ENCODE assay signal across 21 cellular contexts in genomic region chrX:38548508-38548907, GRCh38. TPM values are rescaled to one million over a fixed set of nuclear protein-coding genes. Genes with fewer than 3 reads are reported as not detected.
"Had no signal": no experiment of that assay in that cellular context is flagged by ENCODE, and none has a peak within 500 bp of the region (broad histone marks: within the 10 kb centered on the region; RNA-seq: fewer than 3 reads in every experiment).

No MANE protein-coding gene starts in this region.

- H3K4me1 Mint-ChIP-seq: T-cell had no signal

- H3K36me3 Mint-ChIP-seq: T-cell had no signal

- H3K4me3 Mint-ChIP-seq: T-cell had no signal

- H3K27ac Mint-ChIP-seq: T-cell had no signal

- DNase-seq: KBM-7, MV-4-11, NCI-H1048, NCI-H1105, NCI-H1417 treated with DMSO at 0.1 percent for 48 hours, NCI-H146, NCI-H1694 treated with DMSO at 0.1 percent for 48 hours, NCI-H1930, NCI-H2081, NCI-H2107, NCI-H2171 treated with DMSO at 0.1 percent for 48 hours, NCI-H524, NCI-H69, NCI-H774, Right ventricle myocardium superior, RPMI8226, SK-N-SH, SW 1271, T-cell had no signal

- H3K9me3 ChIP-seq: SK-N-SH had no signal

RNA-seq across cellular contexts. Expression of gene TSPAN7, which starts 12.8 kb away (rescaled TPM):
- total RNA-seq: HT-29, MCF 10A had no signal
